ENCODE assay signal across 5 cellular contexts in genomic region chr15:45034087-45034486, GRCh38. TPM values are rescaled to one million over a fixed set of nuclear protein-coding genes. Genes with fewer than 3 reads are reported as not detected.
DNase-seq lines count a peak whose midpoint lies in the region; ATAC-seq and TF ChIP-seq lines count a peak whose summit lies in the region.
"Not testable (repeated sequence)": the region's sequence is repeated elsewhere in the genome, so short reads cannot be mapped to it uniquely, and the experiment has no call there.

No MANE protein-coding gene starts in this region.

- ATAC-seq in left lobe of liver, result peak; percentile 29

- H3K27ac ChIP-seq in C4-2B, result peak overlapping the region; percentile 85
- H3K27ac ChIP-seq in VCaP, result 0 out of 2 replicates have a peak overlapping the region, but pooled peaks have one; percentile 24
- peak overlapping the region; percentile 57 to 69 for H3K27ac ChIP-seq in liver (ENCODE audit: low read depth in 1 of 2, low read length in 2 of 2)
- peak overlapping the region; percentile 27 to 84 for H3K27ac ChIP-seq in prostate gland

- H3K9me3 ChIP-seq in liver (ENCODE audit: control insufficient read depth in 4 of 4, low read length in 3 of 4); prostate gland: not testable (repeated sequence)

- TF ChIP-seq RAD21 in liver (IDR thresholded peaks at IDR 0.05), result not testable (repeated sequence)

- H3K27me3 ChIP-seq in liver (ENCODE audit: control insufficient read depth in 4 of 4, insufficient read depth in 4 of 4, low read length in 3 of 4); prostate gland (replicated peaks; ENCODE audit: insufficient read depth): not testable (repeated sequence)

- not testable (repeated sequence) for H3K4me3 ChIP-seq in liver (ENCODE audit: low read depth in 1 of 3, low read length in 3 of 3); prostate gland

- intact Hi-C loops in prostate gland (cut with DNase I), result not testable (repeated sequence)

- 36% methylated on average over 4 of the region's 4 CpGs for WGBS in liver
- 93% methylated on average over 4 of the region's 4 CpGs for WGBS in prostate gland

- H3K36me3 ChIP-seq in liver (ENCODE audit: control insufficient read depth in 4 of 4, insufficient read depth in 3 of 4, low read depth in 1 of 4, low read length in 3 of 4); prostate gland: not testable (repeated sequence)

- not testable (repeated sequence) for TF ChIP-seq POLR2A in prostate gland (IDR thresholded peaks at IDR 0.05)

- not testable (repeated sequence) for DNase-seq in left lobe of liver (ENCODE audit: low spot score); prostate gland (ENCODE audit: low spot score)

- not testable (repeated sequence) for H3K9ac ChIP-seq in liver (ENCODE audit: low read depth in 1 of 2, low read length in 2 of 2)

- TF ChIP-seq CTCF in C4-2B (conservative IDR thresholded peaks at IDR 0.05); VCaP (conservative IDR thresholded peaks at IDR 0.05); liver (IDR thresholded peaks at IDR 0.05; ENCODE audit: low read depth, low read length, missing input control); prostate gland (IDR thresholded peaks at IDR 0.05): not testable (repeated sequence)

- peaks cover 15 to 64% (median 51%) of the 10 kb centered on the region in 4 donors for H3K4me1 ChIP-seq in liver (ENCODE audit: control insufficient read depth in 4 of 4, insufficient read depth in 4 of 4, low read length in 3 of 4)
- H3K4me1 ChIP-seq in prostate gland (replicated peaks), result not testable (repeated sequence)

TF ChIP-seq in liver, 16 proteins besides CTCF, POLR2A, EP300 and RAD21:
- TF ChIP-seq SP1 (IDR thresholded peaks at IDR 0.05), result peak; percentile 8
- peak; percentile 18 to 31 for TF ChIP-seq HNF4A (conservative IDR thresholded peaks at IDR 0.05)
- TF ChIP-seq RXRA (IDR thresholded peaks at IDR 0.05), result peak; percentile 37 to 56

RNA-seq across cellular contexts. Expression of gene SORD, which starts 11.1 kb away (rescaled TPM):
- total RNA-seq in left lobe of liver, result 342 TPM
- total RNA-seq in liver, result 100 to 1,000 TPM in 1 of 2 donors, 10 to 100 TPM in 1; 75.5 to 165 TPM
- polyA plus RNA-seq in liver, result 100 to 1,000 TPM; 168 to 169 TPM
- 100 to 1,000 TPM; 197 to 593 TPM for total RNA-seq in prostate gland

Comparison
In these comparisons a context has a peak if more than half of its experiments do, and no peak if none do; other contexts are left out.
1. H3K27ac ChIP-seq: peak in every context shown above with its lines; median percentile 85 in C4-2B; 63 in liver; 56 in prostate gland; 24 in VCaP.